1 cellular context compared by ENCODE assay signal in the genomic region with DNA sequence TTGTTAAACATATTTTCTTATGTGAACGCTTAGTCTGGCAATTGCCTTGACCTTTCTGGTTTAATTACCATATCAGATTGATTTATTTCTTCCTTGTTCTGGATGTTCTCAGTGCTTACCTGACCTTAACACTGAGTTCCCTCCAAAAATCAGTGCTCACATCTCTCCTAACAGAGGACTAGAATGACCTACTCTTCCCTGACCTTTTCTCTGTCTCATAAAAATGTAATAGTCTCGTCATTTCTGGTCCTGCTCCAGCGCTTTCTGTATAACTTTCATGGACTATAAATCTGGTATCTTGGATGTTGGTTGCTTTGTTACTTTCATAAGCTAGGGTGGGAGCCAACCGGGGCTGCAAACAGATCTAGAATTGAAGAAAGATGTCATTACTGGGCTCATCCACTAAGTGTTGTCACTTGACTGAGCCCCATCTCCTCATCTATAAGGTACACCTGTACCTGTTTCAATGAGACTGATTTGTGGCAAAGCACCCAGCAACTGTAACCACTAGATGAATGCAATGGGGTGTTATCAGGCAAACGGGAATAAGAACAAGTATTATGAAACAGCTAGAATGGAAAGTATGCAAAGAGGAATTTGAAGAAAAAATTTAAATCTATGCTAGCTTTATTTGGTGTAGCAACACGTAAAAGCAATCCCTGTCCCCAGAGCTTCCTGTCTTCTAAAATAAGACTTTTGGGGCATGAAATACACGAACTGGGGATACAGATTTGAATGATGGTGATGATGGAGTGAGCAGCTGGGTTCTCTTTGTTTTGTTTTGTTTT.
TF ChIP-seq lines count a peak whose summit lies in the region.

No MANE protein-coding gene starts in this region.

TF ChIP-seq in SK-N-SH, 30 proteins besides CTCF, POLR2A, EP300 and RAD21:
- TF ChIP-seq, protein P1, sequence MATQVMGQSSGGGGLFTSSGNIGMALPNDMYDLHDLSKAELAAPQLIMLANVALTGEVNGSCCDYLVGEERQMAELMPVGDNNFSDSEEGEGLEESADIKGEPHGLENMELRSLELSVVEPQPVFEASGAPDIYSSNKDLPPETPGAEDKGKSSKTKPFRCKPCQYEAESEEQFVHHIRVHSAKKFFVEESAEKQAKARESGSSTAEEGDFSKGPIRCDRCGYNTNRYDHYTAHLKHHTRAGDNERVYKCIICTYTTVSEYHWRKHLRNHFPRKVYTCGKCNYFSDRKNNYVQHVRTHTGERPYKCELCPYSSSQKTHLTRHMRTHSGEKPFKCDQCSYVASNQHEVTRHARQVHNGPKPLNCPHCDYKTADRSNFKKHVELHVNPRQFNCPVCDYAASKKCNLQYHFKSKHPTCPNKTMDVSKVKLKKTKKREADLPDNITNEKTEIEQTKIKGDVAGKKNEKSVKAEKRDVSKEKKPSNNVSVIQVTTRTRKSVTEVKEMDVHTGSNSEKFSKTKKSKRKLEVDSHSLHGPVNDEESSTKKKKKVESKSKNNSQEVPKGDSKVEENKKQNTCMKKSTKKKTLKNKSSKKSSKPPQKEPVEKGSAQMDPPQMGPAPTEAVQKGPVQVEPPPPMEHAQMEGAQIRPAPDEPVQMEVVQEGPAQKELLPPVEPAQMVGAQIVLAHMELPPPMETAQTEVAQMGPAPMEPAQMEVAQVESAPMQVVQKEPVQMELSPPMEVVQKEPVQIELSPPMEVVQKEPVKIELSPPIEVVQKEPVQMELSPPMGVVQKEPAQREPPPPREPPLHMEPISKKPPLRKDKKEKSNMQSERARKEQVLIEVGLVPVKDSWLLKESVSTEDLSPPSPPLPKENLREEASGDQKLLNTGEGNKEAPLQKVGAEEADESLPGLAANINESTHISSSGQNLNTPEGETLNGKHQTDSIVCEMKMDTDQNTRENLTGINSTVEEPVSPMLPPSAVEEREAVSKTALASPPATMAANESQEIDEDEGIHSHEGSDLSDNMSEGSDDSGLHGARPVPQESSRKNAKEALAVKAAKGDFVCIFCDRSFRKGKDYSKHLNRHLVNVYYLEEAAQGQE (IDR thresholded peaks at IDR 0.05; ENCODE audit: low read depth, low read length): no peak
- TF ChIP-seq GABPA (IDR thresholded peaks at IDR 0.05; ENCODE audit: low read depth) (no peak), USF1 (IDR thresholded peaks at IDR 0.05; ENCODE audit: borderline replicate concordance, low read depth) (no peak), EZH2phosphoT487 (IDR thresholded peaks at IDR 0.05; ENCODE audit: borderline replicate concordance, low read depth) (no peak), RFX5 (IDR thresholded peaks at IDR 0.05; ENCODE audit: low read length) (no peak), GATA2 (CRISPR knock-in tag; IDR thresholded peaks at IDR 0.05) (no peak), SMC3 (IDR thresholded peaks at IDR 0.05; ENCODE audit: low read depth, low read length) (no peak), FOXM1 (IDR thresholded peaks at IDR 0.05; ENCODE audit: low read depth) (no peak), RCOR1 (IDR thresholded peaks at IDR 0.05; ENCODE audit: low read length) (no peak), ELF1 (IDR thresholded peaks at IDR 0.05) (no peak), FOSL2 (IDR thresholded peaks at IDR 0.05; ENCODE audit: borderline replicate concordance, low read depth) (no peak), YY1 (IDR thresholded peaks at IDR 0.05; ENCODE audit: low read depth) (no peak), TCF12 (IDR thresholded peaks at IDR 0.05) (no peak), MXI1 (IDR thresholded peaks at IDR 0.05; ENCODE audit: low read depth, low read length) (no peak), RXRA (IDR thresholded peaks at IDR 0.05; ENCODE audit: borderline replicate concordance, low read depth) (no peak), MEF2A (IDR thresholded peaks at IDR 0.05; ENCODE audit: borderline replicate concordance, low read depth) (no peak), TAF1 (IDR thresholded peaks at IDR 0.05; ENCODE audit: borderline replicate concordance, low read depth, low read length) (no peak), TEAD4 (IDR thresholded peaks at IDR 0.05; ENCODE audit: borderline replicate concordance, insufficient read depth) (no peak), JUND (IDR thresholded peaks at IDR 0.05) (no peak)
